Comparison of ENCODE assay signal across 22 cellular contexts in the genomic region with DNA sequence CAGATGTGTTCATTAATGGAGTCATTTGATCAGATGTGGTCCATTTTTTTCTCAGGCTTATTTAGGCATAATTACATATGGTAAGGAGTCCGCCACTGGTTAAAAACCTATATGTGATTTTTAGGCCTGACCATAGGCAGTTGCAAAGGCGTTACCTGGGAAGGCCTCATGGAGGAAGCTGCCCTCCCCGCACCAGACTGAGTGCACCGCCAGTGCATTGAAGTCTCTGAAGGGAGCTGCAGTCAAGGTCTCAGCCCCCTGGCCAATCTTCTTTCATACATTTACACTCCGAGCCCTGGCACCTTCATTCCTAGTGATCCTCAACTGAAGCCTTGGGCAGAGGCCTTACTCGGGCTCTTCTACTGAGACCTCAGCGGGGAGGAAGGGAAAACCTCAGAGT.
"Had no signal": no experiment of that assay in that cellular context is flagged by ENCODE, and none has a peak within 500 bp of the region (broad histone marks: within the 10 kb centered on the region; RNA-seq: fewer than 3 reads in every experiment).

No MANE protein-coding gene starts in this region.

- H3K27ac Mint-ChIP-seq: mesothelial cell of epicardium; naive B cell; naive thymus-derived CD8-positive, alpha-beta T cell had no signal

- H3K27me3 ChIP-seq: dorsolateral prefrontal cortex, esophagus muscularis mucosa, foreskin keratinocyte, heart right ventricle, left lung had no signal

- H3K9me3 ChIP-seq: esophagus muscularis mucosa, lower lobe of right lung had no signal

- H3K4me1 ChIP-seq: esophagus muscularis mucosa, foreskin keratinocyte, heart right ventricle, left lung, lower lobe of right lung had no signal

- H3K36me3 ChIP-seq: esophagus muscularis mucosa, heart right ventricle, left lung, lower lobe of right lung had no signal

- H3K4me3 Mint-ChIP-seq: mesothelial cell of epicardium; naive B cell; naive thymus-derived CD8-positive, alpha-beta T cell had no signal

- DNase-seq: dermis blood vessel endothelial cell; dorsolateral prefrontal cortex; effector CD4-positive, alpha-beta T cell; effector memory CD4-positive, alpha-beta T cell; glutamatergic neuron; head of caudate nucleus; heart right ventricle; hippocampal formation; left cardiac atrium; left lung; left ventricle myocardium superior; lower lobe of right lung; naive B cell; naive thymus-derived CD8-positive, alpha-beta T cell had no signal

- H3K4me3 ChIP-seq: coronary artery, dorsolateral prefrontal cortex, esophagus muscularis mucosa, heart right ventricle, left lung, lower lobe of right lung had no signal

- H3K36me3 Mint-ChIP-seq: mesothelial cell of epicardium; naive B cell; naive thymus-derived CD8-positive, alpha-beta T cell had no signal

- H3K4me1 Mint-ChIP-seq: naive B cell; naive thymus-derived CD8-positive, alpha-beta T cell had no signal

- ATAC-seq: foreskin keratinocyte; heart right ventricle; left cardiac atrium; left lung; left ventricle myocardium superior; lower lobe of right lung; naive thymus-derived CD8-positive, alpha-beta T cell had no signal

- H3K27me3 Mint-ChIP-seq: naive B cell; naive thymus-derived CD8-positive, alpha-beta T cell had no signal

- H3K27ac ChIP-seq: coronary artery, dorsolateral prefrontal cortex, esophagus muscularis mucosa, foreskin keratinocyte, heart right ventricle, left lung, lower lobe of right lung had no signal

- FAIRE-seq: colon, endothelial cell of umbilical vein, islet of Langerhans, keratinocyte had no signal
